Comparison of ENCODE assay signal across 9 cellular contexts in genomic region chr18:36672437-36673344, GRCh38.
DNase-seq lines count a peak whose midpoint lies in the region; ATAC-seq and TF ChIP-seq lines count a peak whose summit lies in the region.
"Had no signal": no experiment of that assay in that cellular context is flagged by ENCODE, and none has a peak within 500 bp of the region (broad histone marks: within the 10 kb centered on the region; RNA-seq: fewer than 3 reads in every experiment).

No MANE protein-coding gene starts in this region.

- no peak for TF ChIP-seq CTCF in dorsolateral prefrontal cortex (IDR thresholded peaks at IDR 0.05 in 54 of 56, conservative IDR thresholded peaks at IDR 0.05 in 2 of 56; ENCODE audit: low read depth in 1 of 56, partially characterized antibody in 56 of 56)

- peak overlapping the region; percentile 28 for H3K4me3 ChIP-seq in right cardiac atrium (ENCODE audit: low read length)
- H3K4me3 ChIP-seq in dorsolateral prefrontal cortex: peak overlapping the region in 19 of 59 donors; percentile 5 to 33 (median 19)
- H3K4me3 ChIP-seq: SJSA1 had no signal

- no peaks in the 10 kb centered on the region for H3K9me3 ChIP-seq in right cardiac atrium (ENCODE audit: control insufficient read depth, low read length)
- H3K9me3 ChIP-seq: SJSA1 had no signal

- peak; percentile 9 for DNase-seq in RPMI8226
- DNase-seq in right cardiac atrium: peak; percentile 29 to 59 (median 58)
- DNase-seq in dorsolateral prefrontal cortex: no peak
- DNase-seq in activated CD4-positive, alpha-beta T cell treated with anti-CD3 and anti-CD28 coated beads, Interleukin-2, amount 50 U/mL, for 48 hours: no peak
- DNase-seq in activated effector memory CD4-positive, alpha-beta T cell treated with anti-CD3 and anti-CD28 coated beads, Interleukin-2, amount 50 U/mL, for 16 hours: no peak

- peak overlapping the region; percentile 19 for H3K27ac ChIP-seq in right cardiac atrium (ENCODE audit: low read length)
- no peak overlapping the region for H3K27ac ChIP-seq in dorsolateral prefrontal cortex
- H3K27ac ChIP-seq: SJSA1 had no signal

- 47% methylated on average over 11 of the region's 11 CpGs for WGBS in right cardiac atrium

- no peaks in the 10 kb centered on the region for H3K27me3 ChIP-seq in right cardiac atrium (ENCODE audit: control insufficient read depth, insufficient read depth)
- no peaks in the 10 kb centered on the region for H3K27me3 ChIP-seq in dorsolateral prefrontal cortex
- H3K27me3 ChIP-seq: SJSA1 had no signal

- intact Hi-C loops in right cardiac atrium (cut with DNase I) (no loop called here), dorsolateral prefrontal cortex (cut with DNase I) (no loop called here)

- ATAC-seq in GM19035 (IDR thresholded peaks at IDR 0.05; ENCODE audit: unreplicated experiment) (peak; percentile 84), HG03469 (IDR thresholded peaks at IDR 0.05; ENCODE audit: unreplicated experiment) (peak; percentile 46), right cardiac atrium (peak; percentile 54 to 74), HG02970 (IDR thresholded peaks at IDR 0.05; ENCODE audit: low FRiP score, unreplicated experiment) (no peak)

- no peaks in the 10 kb centered on the region for H3K4me1 ChIP-seq in right cardiac atrium (ENCODE audit: control insufficient read depth, insufficient read depth, low read length)
- H3K4me1 ChIP-seq: SJSA1 had no signal

Comparison
In these comparisons a context has a peak if more than half of its experiments do, and no peak if none do; other contexts are left out.
1. DNase-seq: peak in RPMI8226 (single experiment) and right cardiac atrium (3 of 3); none in dorsolateral prefrontal cortex (0 of 10), activated CD4-positive, alpha-beta T cell treated with anti-CD3 and anti-CD28 coated beads, Interleukin-2, amount 50 U/mL, for 48 hours (0 of 2) and activated effector memory CD4-positive, alpha-beta T cell treated with anti-CD3 and anti-CD28 coated beads, Interleukin-2, amount 50 U/mL, for 16 hours (single experiment).